In genomic region chr1:179217943-179218507, GRCh38 we compare ENCODE assay signal across 9 cellular contexts. TPM values are rescaled to one million over a fixed set of nuclear protein-coding genes. Genes with fewer than 3 reads are reported as not detected.
DNase-seq lines count a peak whose midpoint lies in the region; ATAC-seq and TF ChIP-seq lines count a peak whose summit lies in the region.
"Had no signal": no experiment of that assay in that cellular context is flagged by ENCODE, and none has a peak within 500 bp of the region (broad histone marks: within the 10 kb centered on the region; RNA-seq: fewer than 3 reads in every experiment).

No MANE protein-coding gene starts in this region.

- no peaks in the 10 kb centered on the region for H3K27me3 ChIP-seq in body of pancreas

- no peak for TF ChIP-seq POLR2A in body of pancreas (IDR thresholded peaks at IDR 0.05)

- no peaks in the 10 kb centered on the region for H3K9me3 ChIP-seq in body of pancreas
- no peaks in the 10 kb centered on the region for H3K9me3 ChIP-seq in mesodermal cell (ENCODE audit: control insufficient read depth, low read length)

- TF ChIP-seq CTCF in AG09319 (IDR thresholded peaks at IDR 0.05; ENCODE audit: low read depth, low read length), result no peak
- TF ChIP-seq CTCF in body of pancreas (IDR thresholded peaks at IDR 0.05), result no peak

- WGBS in body of pancreas, 2 donors, result 61 to 71% methylated on average over 5 of the region's 5 CpGs
- 86 to 100% methylated on average over 1 to 3 of the region's 5 CpGs for WGBS in mesodermal cell (ENCODE audit: insufficient coverage in 2 of 2), 2 experiments

- H3K36me3 ChIP-seq in body of pancreas (replicated peaks in 1 of 2; ENCODE audit: insufficient read depth in 1 of 2, low read depth in 2 of 2) (no peaks in the 10 kb centered on the region), mesodermal cell (ENCODE audit: control insufficient read depth, insufficient read depth, low read length) (peaks cover 49% of the 10 kb centered on the region)

- intact Hi-C loops in body of pancreas (cut with DNase I), result no loop called here

- H3K4me1 ChIP-seq in body of pancreas (peaks cover 35% of the 10 kb centered on the region), mesodermal cell (ENCODE audit: control insufficient read depth, insufficient read depth, low read length, poor library complexity, severe bottlenecking) (no peaks in the 10 kb centered on the region)

- H3K27ac ChIP-seq in body of pancreas (peak overlapping the region in 3 of 4 donors; percentile 24 to 66 (median 57)), mesodermal cell (ENCODE audit: low read depth, low read length, severe bottlenecking) (peak overlapping the region; percentile 23)

- no peak overlapping the region for H3K4me3 ChIP-seq in body of pancreas
- H3K4me3 ChIP-seq in mesodermal cell (ENCODE audit: extremely low read depth, insufficient read depth, low read length, poor library complexity, severe bottlenecking), result no peak overlapping the region

- peak; percentile 32 for DNase-seq in AG09319 (ENCODE audit: extremely low read depth, low read depth)
- peak; percentile 46 for DNase-seq in LHCN-M2 (ENCODE audit: low read depth)
- DNase-seq in body of pancreas, result peak in 1 of 4 donors; percentile 53
- no peak for DNase-seq in germinal center (ENCODE audit: low spot score)
- no peak for DNase-seq in NCI-H187 treated with DMSO at 0.1 percent for 48 hours (lab: John Stamatoyannopoulos, UW)
- DNase-seq: NCI-H345 had no signal

- ATAC-seq in body of pancreas (peak; percentile 84), HG02885 (IDR thresholded peaks at IDR 0.05; ENCODE audit: poor library complexity, unreplicated experiment) (no peak), HG03025 (IDR thresholded peaks at IDR 0.05; ENCODE audit: low FRiP score, unreplicated experiment) (no peak)

RNA-seq across cellular contexts. Expression of gene ABL2, which starts 11.5 kb away (rescaled TPM):
- total RNA-seq in LHCN-M2 (2014; rRNA removed) (38.0 and 61.8 TPM in 2 replicates), body of pancreas (10 to 100 TPM; 10.1 to 12.5 TPM)
- polyA plus RNA-seq in LHCN-M2 (2012), result 36.1 TPM
- 18.3 TPM for polyA plus RNA-seq in mesodermal cell (2013, experiment 1 of 2)
- 19.8 TPM for polyA plus RNA-seq in mesodermal cell (2013, experiment 2 of 2)

Comparison
In these comparisons a context has a peak if more than half of its experiments do, and no peak if none do; other contexts are left out.
1. DNase-seq: peak in AG09319 (single experiment) and LHCN-M2 (single experiment); none in germinal center (single experiment) and NCI-H187 treated with DMSO at 0.1 percent for 48 hours (single experiment).